8 cellular contexts compared by ENCODE assay signal in genomic region chr13:50126378-50127016, GRCh38.
DNase-seq lines count a peak whose midpoint lies in the region; ATAC-seq and TF ChIP-seq lines count a peak whose summit lies in the region.

No MANE protein-coding gene starts in this region.

- DNase-seq in NCI-H345 (lab: John Stamatoyannopoulos, UW) (peak; percentile 15), NCI-H345 treated with DMSO at 0.1 percent for 48 hours (lab: John Stamatoyannopoulos, UW; ENCODE audit: unreplicated experiment) (no peak), NCI-H1417 (lab: John Stamatoyannopoulos, UW) (peak; percentile 41 to 95 (median 93)), left kidney (ENCODE audit: low read depth, low spot score) (peak; percentile 77), thyroid gland (no peak), OCI-M2 (lab: John Stamatoyannopoulos, UW; ENCODE audit: unreplicated experiment) (no peak)

- no peak for TF ChIP-seq POLR2A in thyroid gland (IDR thresholded peaks at IDR 0.05)

- peak overlapping the region in 1 of 3 donors; percentile 99 for H3K4me3 ChIP-seq in thyroid gland (replicated peaks in 1 of 3)

- H3K27me3 ChIP-seq in thyroid gland = peaks cover 25% of the 10 kb centered on the region

- 69 to 74% methylated on average over 22 of the region's 22 CpGs for WGBS in thyroid gland, 2 donors

- no peaks in the 10 kb centered on the region for H3K36me3 ChIP-seq in thyroid gland

- peak overlapping the region; percentile 99 for H3K27ac ChIP-seq in angular gyrus (ENCODE audit: low read depth, low read length)
- H3K27ac ChIP-seq in thyroid gland = peak overlapping the region; percentile 92 to 100 (median 96)

- no peaks in the 10 kb centered on the region for H3K9me3 ChIP-seq in thyroid gland

- intact Hi-C loops in thyroid gland (cut with DNase I) = loop anchor here (5.0 to 10.0 kb wide), 3 partner anchors 44 to 408 kb away; partner anchors contain the start of gene TRIM13

- ATAC-seq in HG03442 (IDR thresholded peaks at IDR 0.05; ENCODE audit: unreplicated experiment) = no peak

- no peak for TF ChIP-seq CTCF in thyroid gland (IDR thresholded peaks at IDR 0.05)

- peaks cover 19 to 42% of the 10 kb centered on the region in 2 donors for H3K4me1 ChIP-seq in thyroid gland

Comparison
In these comparisons a context has a peak if more than half of its experiments do, and no peak if none do; other contexts are left out.
1. DNase-seq: peak in NCI-H345 (single experiment), NCI-H1417 (3 of 3) and left kidney (single experiment); none in NCI-H345 treated with DMSO at 0.1 percent for 48 hours (single experiment), thyroid gland (0 of 2) and OCI-M2 (single experiment).